9 cellular contexts compared by ENCODE assay signal in the genomic region with DNA sequence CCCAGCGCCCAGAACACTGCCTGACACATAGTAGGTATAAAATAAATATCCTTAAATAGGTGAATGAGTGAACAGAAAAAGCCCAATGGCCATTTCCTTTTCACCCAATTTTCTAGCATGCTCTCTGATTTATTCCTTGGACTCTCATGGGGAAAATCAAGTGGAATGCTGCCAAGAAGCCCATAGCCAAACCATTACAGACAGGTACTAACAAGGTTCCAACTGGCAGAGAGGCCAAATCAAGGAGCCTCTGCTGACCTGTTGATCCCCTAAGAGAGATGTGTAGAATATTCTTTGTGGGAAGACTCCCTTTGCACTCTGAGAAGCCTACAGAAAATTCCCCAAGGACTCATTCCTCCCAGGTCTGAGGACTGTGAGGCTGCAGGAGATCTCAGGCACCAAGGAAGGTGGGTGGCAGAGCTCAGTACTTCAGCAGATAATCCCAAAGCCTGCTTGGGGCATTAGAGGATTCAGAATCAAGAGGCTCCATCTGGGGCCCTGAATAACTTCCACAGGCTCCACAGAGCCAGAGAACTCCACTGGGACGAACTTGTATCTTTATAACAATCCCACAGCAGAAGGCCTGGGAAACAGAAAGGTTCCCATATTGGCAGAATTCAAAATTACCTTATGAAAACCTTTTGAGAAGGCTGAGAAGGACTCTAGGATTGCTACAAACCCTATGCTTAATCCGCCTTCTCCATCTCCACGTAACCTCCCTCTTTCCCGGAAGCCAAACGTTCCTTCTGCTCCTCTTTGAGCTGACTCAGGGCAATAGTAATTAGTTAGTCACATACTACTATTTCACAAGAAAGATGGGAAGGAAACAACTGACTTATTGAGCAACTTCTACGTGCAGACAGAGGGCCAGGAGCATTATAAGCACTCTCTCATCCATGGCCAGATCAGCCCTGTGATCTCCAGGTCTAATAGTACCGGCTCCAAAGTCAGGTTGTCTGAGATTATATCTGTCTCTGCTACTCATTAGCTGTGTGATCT. TPM values are rescaled to one million over a fixed set of nuclear protein-coding genes. Genes with fewer than 3 reads are reported as not detected.
DNase-seq lines count a peak whose midpoint lies in the region; ATAC-seq and TF ChIP-seq lines count a peak whose summit lies in the region.
"Had no signal": no experiment of that assay in that cellular context is flagged by ENCODE, and none has a peak within 500 bp of the region (broad histone marks: within the 10 kb centered on the region; RNA-seq: fewer than 3 reads in every experiment).

No MANE protein-coding gene starts in this region.

- H3K9me3 Mint-ChIP-seq in osteocyte (ENCODE audit: unreplicated experiment), result peaks cover 8% of the 10 kb centered on the region

- H3K36me3 Mint-ChIP-seq in osteocyte (ENCODE audit: unreplicated experiment), result peaks cover 9% of the 10 kb centered on the region

- H3K27me3 Mint-ChIP-seq in osteocyte (ENCODE audit: unreplicated experiment), result no peaks in the 10 kb centered on the region

- CTCF ChIA-PET in GM10248 (lab: Yijun Ruan, JAX), result no interaction called here

- H3K4me3 ChIP-seq in choroid plexus epithelial cell (ENCODE audit: low read depth, low read length), result no peak overlapping the region

- peak; percentile 57 for ATAC-seq in omental fat pad (ENCODE audit: low FRiP score)
- ATAC-seq in HG03196 (IDR thresholded peaks at IDR 0.05; ENCODE audit: unreplicated experiment), result no peak
- ATAC-seq in HG03520 (IDR thresholded peaks at IDR 0.05; ENCODE audit: unreplicated experiment), result no peak

- H3K27ac Mint-ChIP-seq in osteocyte (ENCODE audit: unreplicated experiment), result no peak overlapping the region

- no peak for TF ChIP-seq CTCF in choroid plexus epithelial cell (conservative IDR thresholded peaks at IDR 0.05; ENCODE audit: low read depth, low read length)
- TF ChIP-seq CTCF in omental fat pad (IDR thresholded peaks at IDR 0.05), result no peak
- no peak for TF ChIP-seq CTCF in osteocyte (IDR thresholded peaks at IDR 0.05)
- no peak for TF ChIP-seq CTCF in GM10248 (IDR thresholded peaks at IDR 0.05; ENCODE audit: control extremely low read depth, extremely low read depth, low read depth, missing control alignments)

- H3K4me1 Mint-ChIP-seq in osteocyte (ENCODE audit: unreplicated experiment), result peaks cover 54% of the 10 kb centered on the region

- POLR2A ChIA-PET in GM10248 (lab: Yijun Ruan, JAX), result no interaction called here

- DNase-seq in COLO829 (ENCODE audit: low spot score) (peak; percentile 60), NCI-H524 treated with DMSO at 0.1 percent for 48 hours (lab: John Stamatoyannopoulos, UW) (peak; percentile 80), choroid plexus epithelial cell (ENCODE audit: low read depth) (peak; percentile 92), omental fat pad (ENCODE audit: low spot score) (no peak), osteocyte (ENCODE audit: extremely low spot score, unreplicated experiment) (no peak), GM10248 (ENCODE audit: extremely low spot score) (no peak)
- DNase-seq: activated naive CD4-positive, alpha-beta T cell had no signal

- no peak overlapping the region for H3K4me3 Mint-ChIP-seq in osteocyte (ENCODE audit: unreplicated experiment)

RNA-seq across cellular contexts. Expression of a gene that starts 34.5 kb away (rescaled TPM):
- 10 to 100 TPM; 56.1 to 88.4 (median 81.3) TPM for total RNA-seq in omental fat pad
- total RNA-seq in osteocyte, result 24.7 and 25.2 TPM in 2 replicates

Comparison
In these comparisons a context has a peak if more than half of its experiments do, and no peak if none do; other contexts are left out.
1. DNase-seq: peak in COLO829 (single experiment), NCI-H524 treated with DMSO at 0.1 percent for 48 hours (single experiment) and choroid plexus epithelial cell (single experiment); none in omental fat pad (single experiment), osteocyte (single experiment) and GM10248 (single experiment).